ENCODE assay signal across 20 cellular contexts in the genomic region with DNA sequence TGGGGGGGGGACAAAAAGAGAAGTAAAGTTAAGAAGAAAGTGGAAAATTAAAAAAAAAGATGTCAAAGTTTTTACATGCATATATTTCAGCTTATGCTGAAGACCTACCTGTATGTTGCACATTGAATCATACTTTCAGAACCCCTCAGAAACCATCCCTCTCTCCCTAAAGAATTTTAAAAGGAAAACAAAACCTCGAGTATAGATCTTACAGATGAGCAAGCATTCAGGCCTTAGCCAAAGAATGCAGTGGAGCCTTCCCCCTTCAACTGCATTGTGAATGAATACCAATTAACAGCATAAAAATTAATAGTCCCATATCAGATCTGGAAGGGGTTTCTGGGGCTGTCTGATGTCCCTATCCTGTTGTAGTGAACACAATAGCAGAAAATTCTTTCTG. TPM values are rescaled to one million over a fixed set of nuclear protein-coding genes. Genes with fewer than 3 reads are reported as not detected.
DNase-seq lines count a peak whose midpoint lies in the region; ATAC-seq and TF ChIP-seq lines count a peak whose summit lies in the region.
"Had no signal": no experiment of that assay in that cellular context is flagged by ENCODE, and none has a peak within 500 bp of the region (broad histone marks: within the 10 kb centered on the region; RNA-seq: fewer than 3 reads in every experiment).

No MANE protein-coding gene starts in this region.

- H3K9me2 ChIP-seq in GM23248 (ENCODE audit: insufficient read depth) = no peaks in the 10 kb centered on the region

- peaks cover 38% of the 10 kb centered on the region for H3K4me1 Mint-ChIP-seq in activated naive CD8-positive, alpha-beta T cell treated with anti-CD3 and anti-CD28 coated beads, Interleukin-2, amount 50 U/mL, for 24 hours
- H3K4me1 Mint-ChIP-seq in progenitor cell of endocrine pancreas (ENCODE audit: low read depth) = peaks cover 3% of the 10 kb centered on the region

- no peak overlapping the region for H3K4me2 ChIP-seq in GM23248 (ENCODE audit: unreplicated experiment)

- no peaks in the 10 kb centered on the region for H3K9me3 Mint-ChIP-seq in activated naive CD4-positive, alpha-beta T cell treated with anti-CD3 and anti-CD28 coated beads, Interleukin-2, amount 50 U/mL, for 72 hours
- H3K9me3 Mint-ChIP-seq in activated naive CD8-positive, alpha-beta T cell treated with anti-CD3 and anti-CD28 coated beads, Interleukin-2, amount 50 U/mL, for 24 hours = no peaks in the 10 kb centered on the region
- H3K9me3 Mint-ChIP-seq in progenitor cell of endocrine pancreas (ENCODE audit: low read depth) = no peaks in the 10 kb centered on the region

- in situ Hi-C loops in GM23248 (cut with MboI) = no loop called here

- H2AFZ ChIP-seq in GM23248 = no peak overlapping the region

- peaks cover 45 to 59% of the 10 kb centered on the region in 2 donors for H3K36me3 Mint-ChIP-seq in activated naive CD4-positive, alpha-beta T cell treated with anti-CD3 and anti-CD28 coated beads, Interleukin-2, amount 50 U/mL, for 72 hours
- H3K36me3 Mint-ChIP-seq in activated naive CD8-positive, alpha-beta T cell treated with anti-CD3 and anti-CD28 coated beads, Interleukin-2, amount 50 U/mL, for 24 hours (ENCODE audit: low read depth) = peaks cover 76% of the 10 kb centered on the region
- H3K36me3 Mint-ChIP-seq in progenitor cell of endocrine pancreas (ENCODE audit: insufficient read depth) = peaks cover 51% of the 10 kb centered on the region

- H3K27me3 Mint-ChIP-seq in activated naive CD8-positive, alpha-beta T cell treated with anti-CD3 and anti-CD28 coated beads, Interleukin-2, amount 50 U/mL, for 24 hours = no peaks in the 10 kb centered on the region
- no peaks in the 10 kb centered on the region for H3K27me3 Mint-ChIP-seq in progenitor cell of endocrine pancreas

- no peak overlapping the region for H3K9ac ChIP-seq in GM23248

- no peaks in the 10 kb centered on the region for H3K9me3 ChIP-seq in GM23248 (ENCODE audit: low read depth)
- H3K9me3 ChIP-seq: esophagus muscularis mucosa, gastroesophageal sphincter, right atrium auricular region, testis had no signal

- peak overlapping the region; percentile 12 to 82 for H3K27ac Mint-ChIP-seq in activated naive CD4-positive, alpha-beta T cell treated with anti-CD3 and anti-CD28 coated beads, Interleukin-2, amount 50 U/mL, for 72 hours
- H3K27ac Mint-ChIP-seq in activated naive CD8-positive, alpha-beta T cell treated with anti-CD3 and anti-CD28 coated beads, Interleukin-2, amount 50 U/mL, for 24 hours = peak overlapping the region; percentile 40
- H3K27ac Mint-ChIP-seq in progenitor cell of endocrine pancreas = peak overlapping the region; percentile 20

- no peaks in the 10 kb centered on the region for H4K20me1 ChIP-seq in GM23248 (ENCODE audit: insufficient read depth)

- no peak for TF ChIP-seq CTCF in progenitor cell of endocrine pancreas (IDR thresholded peaks at IDR 0.05; ENCODE audit: unreplicated experiment)

- no peak for DNase-seq in activated naive CD4-positive, alpha-beta T cell treated with anti-CD3 and anti-CD28 coated beads, Interleukin-2, amount 50 U/mL, for 72 hours (ENCODE audit: low spot score in 2 of 2)
- no peak for DNase-seq in activated naive CD4-positive, alpha-beta T cell (lab: John Stamatoyannopoulos, UW)
- no peak for DNase-seq in GM23248
- no peak for DNase-seq in activated naive CD8-positive, alpha-beta T cell treated with anti-CD3 and anti-CD28 coated beads, Interleukin-2, amount 50 U/mL, for 24 hours
- DNase-seq in progenitor cell of endocrine pancreas (ENCODE audit: low spot score, unreplicated experiment) = no peak
- DNase-seq in RKO (ENCODE audit: low spot score) = no peak
- no peak for DNase-seq in nucleus accumbens (lab: John Stamatoyannopoulos, UW)
- DNase-seq: activated CD4-positive, alpha-beta T cell treated with anti-CD3 and anti-CD28 coated beads for 4 hours; amygdala; cerebellar nuclear complex; effector CD4-positive, alpha-beta T cell; KG1; NCI-H2081; testis had no signal

- WGBS in GM23248 (ENCODE audit: low coverage in 1 of 2, low lambda C conversion rate in 2 of 2, missing lambda C conversion rate in 2 of 2), 2 experiments = 86 to 93% methylated on average over 1 of the region's 1 CpG

- peaks cover 94% of the 10 kb centered on the region for H3F3A ChIP-seq in GM23248 (ENCODE audit: insufficient read depth)

- H3K27ac ChIP-seq in GM23248 = peak overlapping the region; percentile 12; the same call in 1 of the 2 replicates
- H3K27ac ChIP-seq: esophagus muscularis mucosa, gastroesophageal sphincter, right atrium auricular region, testis had no signal

- peaks cover 92% of the 10 kb centered on the region for H3K36me3 ChIP-seq in GM23248 (ENCODE audit: low read depth)

- no peaks in the 10 kb centered on the region for H3K27me3 ChIP-seq in GM23248 (replicated peaks; ENCODE audit: insufficient read depth)
- H3K27me3 ChIP-seq: esophagus muscularis mucosa, gastroesophageal sphincter, right atrium auricular region, testis had no signal

- no peaks in the 10 kb centered on the region for H3K4me1 ChIP-seq in GM23248 (ENCODE audit: insufficient read depth)
- H3K4me1 ChIP-seq: right atrium auricular region, testis had no signal

- peaks cover 36% of the 10 kb centered on the region for H3K79me2 ChIP-seq in GM23248 (ENCODE audit: insufficient read depth)

- H3K4me3 ChIP-seq in GM23248 = no peak overlapping the region
- H3K4me3 ChIP-seq: esophagus muscularis mucosa, gastroesophageal sphincter, right atrium auricular region, testis had no signal

- no peak for ATAC-seq in activated naive CD4-positive, alpha-beta T cell treated with anti-CD3 and anti-CD28 coated beads, Interleukin-2, amount 50 U/mL, for 72 hours
- no peak for ATAC-seq in activated naive CD8-positive, alpha-beta T cell treated with anti-CD3 and anti-CD28 coated beads, Interleukin-2, amount 50 U/mL, for 24 hours
- ATAC-seq in HG03521 (IDR thresholded peaks at IDR 0.05; ENCODE audit: unreplicated experiment) = no peak
- ATAC-seq: gastroesophageal sphincter had no signal

- H3K4me3 Mint-ChIP-seq in activated naive CD8-positive, alpha-beta T cell treated with anti-CD3 and anti-CD28 coated beads, Interleukin-2, amount 50 U/mL, for 24 hours = no peak overlapping the region
- H3K4me3 Mint-ChIP-seq in progenitor cell of endocrine pancreas (ENCODE audit: low read depth) = no peak overlapping the region

RNA-seq across cellular contexts. Expression of a gene that starts 16.3 kb away (rescaled TPM):
- under 1 TPM; 0.59 to 0.89 TPM for total RNA-seq in activated naive CD4-positive, alpha-beta T cell treated with anti-CD3 and anti-CD28 coated beads, Interleukin-2, amount 50 U/mL, for 72 hours
- 191 and 197 TPM in 2 replicates for total RNA-seq in GM23248 (2014; rRNA removed; shearing (Covaris generic))
- polyA plus RNA-seq in GM23248 (2016; fragmentation: Nextera tagmentation; extraction: Ambion mirVana) = 326 and 335 TPM in 2 replicates
- 5.7 and 6.3 TPM in 2 replicates for total RNA-seq in progenitor cell of endocrine pancreas

RNA-seq across cellular contexts. Expression of a gene that starts 21.9 kb away (rescaled TPM):
- 100 to 1,000 TPM; 382 to 415 TPM for total RNA-seq in activated naive CD4-positive, alpha-beta T cell treated with anti-CD3 and anti-CD28 coated beads, Interleukin-2, amount 50 U/mL, for 72 hours
- total RNA-seq in GM23248 (2014; rRNA removed; shearing (Covaris generic)) = 312 and 370 TPM in 2 replicates
- polyA plus RNA-seq in GM23248 (2016; fragmentation: Nextera tagmentation; extraction: Ambion mirVana) = 28.5 and 30.1 TPM in 2 replicates
- total RNA-seq in progenitor cell of endocrine pancreas = 625 and 651 TPM in 2 replicates

RNA-seq across cellular contexts. Expression of a gene that starts 29.2 kb away (rescaled TPM):
- total RNA-seq in activated naive CD4-positive, alpha-beta T cell treated with anti-CD3 and anti-CD28 coated beads, Interleukin-2, amount 50 U/mL, for 72 hours = not detected
- total RNA-seq in GM23248 (2014; rRNA removed; shearing (Covaris generic)) = not detected in 2 replicates
- polyA plus RNA-seq in GM23248 (2016; fragmentation: Nextera tagmentation; extraction: Ambion mirVana) = not detected in 2 replicates
- 1.7 and 2.2 TPM in 2 replicates for total RNA-seq in progenitor cell of endocrine pancreas
- total RNA-seq: esophagus muscularis mucosa, gastroesophageal sphincter, mesenteric fat pad, NCI-H460 had no signal

Comparison
In these comparisons a context has a peak if more than half of its experiments do, and no peak if none do; other contexts are left out.
1. RNA of a gene that starts 16.3 kb away (total RNA-seq): 191 to 197 TPM in GM23248; 5.7 to 6.3 TPM in progenitor cell of endocrine pancreas and 0.59 to 0.89 TPM in activated naive CD4-positive, alpha-beta T cell treated with anti-CD3 and anti-CD28 coated beads, Interleukin-2, amount 50 U/mL, for 72 hours; every median in the first group is over 10 times any median in the second.
2. Peak in every context shown above with its lines, with median percentiles within 50 percentile points of each other: H3K27ac Mint-ChIP-seq.